Comparison of ENCODE assay signal across 18 cellular contexts in genomic region chr20:9024996-9025395, GRCh38. TPM values are rescaled to one million over a fixed set of nuclear protein-coding genes. Genes with fewer than 3 reads are reported as not detected.
DNase-seq lines count a peak whose midpoint lies in the region; ATAC-seq and TF ChIP-seq lines count a peak whose summit lies in the region.
"Had no signal": no experiment of that assay in that cellular context is flagged by ENCODE, and none has a peak within 500 bp of the region (broad histone marks: within the 10 kb centered on the region; RNA-seq: fewer than 3 reads in every experiment).

No MANE protein-coding gene starts in this region.

- no peak overlapping the region for H2BK12ac ChIP-seq in mesenchymal stem cell (ENCODE audit: low read length in 2 of 2)

- H4K91ac ChIP-seq in mesenchymal stem cell (ENCODE audit: low read length) = no peak overlapping the region

- no peak overlapping the region for H2BK15ac ChIP-seq in mesenchymal stem cell (ENCODE audit: low read depth, poor library complexity, severe bottlenecking)

- H3K27ac ChIP-seq in ACC112 (ENCODE audit: low read depth, low read length) = no peak overlapping the region
- peak overlapping the region; percentile 50 for H3K27ac ChIP-seq in RWPE2 (ENCODE audit: poor library complexity, severe bottlenecking)
- no peak overlapping the region for H3K27ac ChIP-seq in mesenchymal stem cell (ENCODE audit: low read length, poor library complexity, severe bottlenecking)

- peak; percentile 58 for DNase-seq in HK-2 (ENCODE audit: unreplicated experiment)
- no peak for DNase-seq in RWPE2 (ENCODE audit: low spot score)
- DNase-seq in mesenchymal stem cell = no peak
- DNase-seq in NCI-H187 (lab: John Stamatoyannopoulos, UW) = no peak
- no peak for DNase-seq in NCI-H69 (lab: John Stamatoyannopoulos, UW)
- no peak for DNase-seq in GF-D8 (lab: John Stamatoyannopoulos, UW)
- DNase-seq: BE2C; DMS53; NCI-H1417; NCI-H187 treated with DMSO at 0.1 percent for 48 hours; NCI-H510A; NCI-H774; NK-92 treated with Interleukin-12 subunit alpha and Interleukin-12 subunit beta, amount 100 ng/mL, for 24 hours; RPMI8226; SHP77 treated with DMSO at 0.1 percent for 48 hours; T-helper 1 cell had no signal

- H2AFZ ChIP-seq in ACC112 (ENCODE audit: low read length, unreplicated experiment) (peak overlapping the region; percentile 41), mesenchymal stem cell (ENCODE audit: low read depth, low read length) (no peak overlapping the region)

- H3K4me2 ChIP-seq in mesenchymal stem cell (ENCODE audit: low read length, poor library complexity, severe bottlenecking) = no peak overlapping the region

- H2AK5ac ChIP-seq in mesenchymal stem cell (ENCODE audit: low read length, severe bottlenecking) = peak overlapping the region; percentile 7

- no peak overlapping the region for H4K8ac ChIP-seq in mesenchymal stem cell (ENCODE audit: low read length)

- H3K36me3 ChIP-seq in ACC112 (ENCODE audit: insufficient read depth, low read length) = no peaks in the 10 kb centered on the region
- no peaks in the 10 kb centered on the region for H3K36me3 ChIP-seq in RWPE2 (ENCODE audit: low read depth)
- no peaks in the 10 kb centered on the region for H3K36me3 ChIP-seq in mesenchymal stem cell (ENCODE audit: control insufficient read depth in 1 of 2, insufficient read depth in 2 of 2, low read depth in 1 of 2, low read length in 2 of 2)
- H3K36me3 ChIP-seq: BE2C had no signal

- no peak overlapping the region for H2BK5ac ChIP-seq in mesenchymal stem cell (ENCODE audit: low read depth, low read length, poor library complexity, severe bottlenecking)

- H3K27me3 ChIP-seq in ACC112 (ENCODE audit: insufficient read depth, low read length) (no peaks in the 10 kb centered on the region), RWPE2 (ENCODE audit: insufficient read depth, poor library complexity, severe bottlenecking) (no peaks in the 10 kb centered on the region), mesenchymal stem cell (ENCODE audit: control insufficient read depth in 1 of 2, insufficient read depth in 1 of 2, low read length in 2 of 2) (no peaks in the 10 kb centered on the region)
- H3K27me3 ChIP-seq: BE2C had no signal

- no peak overlapping the region for H3K4ac ChIP-seq in mesenchymal stem cell (ENCODE audit: low read depth in 1 of 2, low read length in 2 of 2)

- no peak overlapping the region for H3K23ac ChIP-seq in mesenchymal stem cell (ENCODE audit: low read length in 2 of 2)

- no peaks in the 10 kb centered on the region for H3K79me2 ChIP-seq in ACC112 (ENCODE audit: control insufficient read depth, insufficient read depth, low read length, unreplicated experiment)

- no peak for TF ChIP-seq CTCF in RWPE2 (IDR thresholded peaks at IDR 0.05; ENCODE audit: poor library complexity, severe bottlenecking)

- H3K4me3 ChIP-seq in ACC112 (ENCODE audit: low read depth, low read length) (no peak overlapping the region), RWPE2 (ENCODE audit: severe bottlenecking) (no peak overlapping the region), mesenchymal stem cell (ENCODE audit: insufficient read depth in 1 of 2, low read depth in 1 of 2, low read length in 2 of 2) (no peak overlapping the region)

- 97% methylated on average over 4 of the region's 5 CpGs for WGBS in mesenchymal stem cell

- H3K9ac ChIP-seq in mesenchymal stem cell (ENCODE audit: low read length) = no peak overlapping the region

- H3K79me1 ChIP-seq in mesenchymal stem cell (replicated peaks; ENCODE audit: low read length, poor library complexity, severe bottlenecking) = no peaks in the 10 kb centered on the region

- H3K4me1 ChIP-seq in ACC112 (ENCODE audit: control insufficient read depth, insufficient read depth, low read length, unreplicated experiment) (peaks cover 7% of the 10 kb centered on the region), RWPE2 (ENCODE audit: insufficient read depth, poor library complexity, severe bottlenecking) (peaks cover 8% of the 10 kb centered on the region), mesenchymal stem cell (ENCODE audit: control insufficient read depth, insufficient read depth, low read depth, low read length) (peaks cover 5% of the 10 kb centered on the region)

- no peak overlapping the region for H3K14ac ChIP-seq in mesenchymal stem cell (ENCODE audit: low read length in 2 of 2)

- no peak overlapping the region for H3K18ac ChIP-seq in mesenchymal stem cell (ENCODE audit: low read depth in 1 of 2, low read length in 2 of 2)

- ATAC-seq in RWPE2 (ENCODE audit: low read depth) (no peak), GM21526 (IDR thresholded peaks at IDR 0.05; ENCODE audit: low FRiP score, unreplicated experiment) (no peak)

- H3K9me3 ChIP-seq in RWPE2 (ENCODE audit: severe bottlenecking) (no peaks in the 10 kb centered on the region), mesenchymal stem cell (ENCODE audit: control insufficient read depth, low read length) (no peaks in the 10 kb centered on the region)
- H3K9me3 ChIP-seq: BE2C had no signal

- no peak overlapping the region for H2BK120ac ChIP-seq in mesenchymal stem cell (ENCODE audit: low read depth, low read length)

RNA-seq across cellular contexts. Expression of gene PLCB4, which starts 43.9 kb away (rescaled TPM):
- 3.5 TPM for polyA plus RNA-seq in mesenchymal stem cell (2013, experiment 1 of 2)
- 3.8 TPM for polyA plus RNA-seq in mesenchymal stem cell (2013, experiment 2 of 2)
